ENCODE assay signal across 8 cellular contexts in the genomic region with DNA sequence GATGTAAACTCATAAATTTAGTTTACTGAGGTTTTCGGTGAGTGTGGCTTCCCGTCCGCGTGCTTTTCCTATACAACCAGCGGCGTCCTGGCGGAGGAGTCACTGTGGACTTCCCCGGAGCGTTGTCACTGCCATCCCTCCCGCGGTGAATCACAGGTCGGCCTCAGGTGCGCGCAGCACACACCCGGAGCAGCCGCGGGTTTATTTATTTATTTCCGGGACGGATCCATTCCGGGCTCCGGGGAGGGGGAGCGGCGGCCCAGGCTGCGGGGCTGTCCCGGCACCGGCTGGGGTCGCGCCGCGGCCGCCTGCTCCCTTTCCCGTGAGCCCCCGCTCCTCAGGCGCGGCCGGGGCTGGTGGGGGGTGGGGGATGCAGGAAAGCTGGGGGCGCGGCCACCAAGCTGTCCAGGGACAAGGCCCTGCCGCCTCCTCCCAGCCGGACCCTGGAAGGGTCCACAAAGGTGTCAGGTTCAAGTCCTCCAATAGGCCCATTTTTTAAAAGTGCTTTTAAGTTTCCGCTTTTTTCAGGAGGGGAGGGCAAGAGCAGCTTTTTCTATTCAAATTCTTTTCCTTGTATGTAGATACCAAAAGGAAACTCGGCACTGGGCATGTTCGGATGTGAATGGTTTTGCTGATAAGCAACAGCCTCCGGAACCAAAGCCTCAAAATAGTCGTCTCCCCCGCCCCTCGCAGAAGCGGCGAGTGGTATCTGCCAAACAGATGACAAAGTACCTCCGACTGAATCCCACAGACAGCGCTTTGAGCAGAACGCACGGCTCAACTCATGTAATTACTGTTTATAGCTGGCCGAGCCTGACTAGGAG.
DNase-seq lines count a peak whose midpoint lies in the region; ATAC-seq and TF ChIP-seq lines count a peak whose summit lies in the region.

No MANE protein-coding gene starts in this region.

- H3K27ac ChIP-seq in PC-9, result peak overlapping the region; percentile 93
- H3K27ac ChIP-seq in esophagus squamous epithelium, result peak overlapping the region; percentile 89 to 93 (median 92)
- peak overlapping the region; percentile 83 for H3K27ac ChIP-seq in muscle layer of colon (ENCODE audit: low read depth, low read length)

- ATAC-seq in GM19351 (IDR thresholded peaks at IDR 0.05; ENCODE audit: unreplicated experiment), result peak; percentile 69
- peak; percentile 80 for ATAC-seq in activated T-cell treated with anti-CD3 and anti-CD28 coated beads, Interleukin-2, amount 50 U/mL, for 72 hours (replicated peaks in 1 of 2)

- peak in 3 of 4 donors; percentile 34 to 84 (median 83) for TF ChIP-seq POLR2A in esophagus squamous epithelium (IDR thresholded peaks at IDR 0.05)

- peak overlapping the region; percentile 93 to 94 for H3K4me3 Mint-ChIP-seq in activated T-cell treated with anti-CD3 and anti-CD28 coated beads, Interleukin-2, amount 50 U/mL, for 72 hours

- peak overlapping the region; percentile 96 for H3K27ac Mint-ChIP-seq in activated T-cell treated with anti-CD3 and anti-CD28 coated beads, Interleukin-2, amount 50 U/mL, for 72 hours

- H3K9me2 ChIP-seq in PC-9 (ENCODE audit: insufficient read depth), result no peaks in the 10 kb centered on the region

- H3K4me3 ChIP-seq in AG04449 (ENCODE audit: low read depth, low read length) (peak overlapping the region; percentile 64), PC-9 (peak overlapping the region; percentile 85), esophagus squamous epithelium (peak overlapping the region; percentile 50 to 76 (median 60)), muscle layer of colon (ENCODE audit: low read depth in 1 of 2, low read length in 2 of 2) (peak overlapping the region; percentile 52 to 66)

- H3K4me1 Mint-ChIP-seq in activated T-cell treated with anti-CD3 and anti-CD28 coated beads, Interleukin-2, amount 50 U/mL, for 72 hours (ENCODE audit: low read depth), result peaks cover 69% of the 10 kb centered on the region

- peaks cover 30% of the 10 kb centered on the region for H3F3A ChIP-seq in PC-9 (ENCODE audit: insufficient read depth, low read depth)

- H3K9ac ChIP-seq in muscle layer of colon (ENCODE audit: low read length), result peak overlapping the region; percentile 69

- H3K27me3 ChIP-seq in PC-9 (ENCODE audit: insufficient read depth, low read depth), result no peaks in the 10 kb centered on the region
- no peaks in the 10 kb centered on the region for H3K27me3 ChIP-seq in esophagus squamous epithelium
- H3K27me3 ChIP-seq in muscle layer of colon (ENCODE audit: control insufficient read depth in 1 of 2, insufficient read depth in 2 of 2, low read length in 2 of 2), result no peaks in the 10 kb centered on the region

- H3K9me3 ChIP-seq in PC-9 (ENCODE audit: insufficient read depth, low read depth), result no peaks in the 10 kb centered on the region
- H3K9me3 ChIP-seq in esophagus squamous epithelium, result no peaks in the 10 kb centered on the region
- no peaks in the 10 kb centered on the region for H3K9me3 ChIP-seq in muscle layer of colon (ENCODE audit: low read length)

- peak overlapping the region; percentile 96 for H3K4me2 ChIP-seq in PC-9

- no peaks in the 10 kb centered on the region for H3K9me3 Mint-ChIP-seq in activated T-cell treated with anti-CD3 and anti-CD28 coated beads, Interleukin-2, amount 50 U/mL, for 72 hours

- no peaks in the 10 kb centered on the region for H3K27me3 Mint-ChIP-seq in activated T-cell treated with anti-CD3 and anti-CD28 coated beads, Interleukin-2, amount 50 U/mL, for 72 hours (ENCODE audit: low read depth)

- H3K4me1 ChIP-seq in PC-9 (replicated peaks; ENCODE audit: insufficient read depth), result peaks cover 66% of the 10 kb centered on the region
- peaks cover under 1 to 86% (median 4%) of the 10 kb centered on the region in 3 donors for H3K4me1 ChIP-seq in esophagus squamous epithelium
- H3K4me1 ChIP-seq in muscle layer of colon (ENCODE audit: insufficient read depth, low read length), result peaks cover 29% of the 10 kb centered on the region

- BruUV-seq in PC-9 (replicated peaks; lab: Mats Ljungman, UMichigan), result no TSS peak

- intact Hi-C loops in PC-9 (cut with micrococcal nuclease; ENCODE audit: unreplicated experiment), result loop anchor here (1.0 to 5.0 kb wide), 3 partner anchors 177 to 203 kb away; no protein-coding TSS in a partner anchor
- intact Hi-C loops in esophagus squamous epithelium (cut with DNase I), result no loop called here

- DNase-seq in AG04449 (ENCODE audit: low read depth, low spot score), result peak; percentile 67
- peak; percentile 46 for DNase-seq in HuH-7.5 (ENCODE audit: low spot score)
- DNase-seq in PC-9, result peak; percentile 89 to 92
- DNase-seq in activated T-cell treated with anti-CD3 and anti-CD28 coated beads, Interleukin-2, amount 50 U/mL, for 72 hours, result peak; percentile 91 to 94
- peak; percentile 44 for DNase-seq in esophagus squamous epithelium (lab: John Stamatoyannopoulos, UW)
- peak; percentile 64 for DNase-seq in stimulated activated CD8-positive, alpha-beta memory T cell treated with anti-CD3 and anti-CD28 coated beads, Interleukin-4, amount 100 ng/mL, for 24 hours (ENCODE audit: low read depth)

- H2AFZ ChIP-seq in PC-9, result peak overlapping the region; percentile 77

- H3K36me3 ChIP-seq in PC-9 (ENCODE audit: low read depth) (peaks cover 4% of the 10 kb centered on the region; the same call in 1 of the 2 replicates), esophagus squamous epithelium (no peaks in the 10 kb centered on the region), muscle layer of colon (ENCODE audit: insufficient read depth, low read length) (no peaks in the 10 kb centered on the region)

- peaks cover 5% of the 10 kb centered on the region; the same call in 1 of the 2 replicates for H4K20me1 ChIP-seq in PC-9 (ENCODE audit: insufficient read depth)

- no peak for TF ChIP-seq CTCF in AG04449 (IDR thresholded peaks at IDR 0.05; ENCODE audit: insufficient read depth, low read length, missing control alignments)
- no peak for TF ChIP-seq CTCF in PC-9 (conservative IDR thresholded peaks at IDR 0.05)
- TF ChIP-seq CTCF in esophagus squamous epithelium (IDR thresholded peaks at IDR 0.05), result no peak

- peaks cover 5 to 11% of the 10 kb centered on the region in 2 donors for H3K36me3 Mint-ChIP-seq in activated T-cell treated with anti-CD3 and anti-CD28 coated beads, Interleukin-2, amount 50 U/mL, for 72 hours (ENCODE audit: insufficient read depth in 2 of 2)

- POLR2A ChIA-PET in AG04449 (lab: Yijun Ruan, JAX) (interaction anchor here (0.8 to 0.9 kb wide), 3 partner anchors 14 to 44 kb away, joined by 3 read pairs; no protein-coding TSS in a partner anchor), PC-9 (lab: Charles Lee; ENCODE audit: unreplicated experiment) (interaction anchor here (0.6 to 0.7 kb wide), 4 partner anchors 15 to 129 kb away, joined by 4 to 12 read pairs (median 6); no protein-coding TSS in a partner anchor)

- CTCF ChIA-PET in AG04449 (lab: Yijun Ruan, JAX) (interaction anchor here (0.9 to 6.0 kb wide), 5 partner anchors 12 to 152 kb away, joined by 3 to 59 read pairs (median 3); no protein-coding TSS in a partner anchor), PC-9 (lab: Charles Lee) (no interaction called here)

- H3K79me2 ChIP-seq in PC-9 (ENCODE audit: low read depth), result peaks cover 49% of the 10 kb centered on the region

- 0 to 1% methylated on average over 8 to 30 of the region's 54 CpGs for WGBS in esophagus squamous epithelium, 2 donors

Comparison
In these comparisons a context has a peak if more than half of its experiments do, and no peak if none do; other contexts are left out.
1. Peak in every context shown above with its lines: DNase-seq, ATAC-seq, H3K4me3 ChIP-seq and H3K27ac ChIP-seq.